In the genomic region with DNA sequence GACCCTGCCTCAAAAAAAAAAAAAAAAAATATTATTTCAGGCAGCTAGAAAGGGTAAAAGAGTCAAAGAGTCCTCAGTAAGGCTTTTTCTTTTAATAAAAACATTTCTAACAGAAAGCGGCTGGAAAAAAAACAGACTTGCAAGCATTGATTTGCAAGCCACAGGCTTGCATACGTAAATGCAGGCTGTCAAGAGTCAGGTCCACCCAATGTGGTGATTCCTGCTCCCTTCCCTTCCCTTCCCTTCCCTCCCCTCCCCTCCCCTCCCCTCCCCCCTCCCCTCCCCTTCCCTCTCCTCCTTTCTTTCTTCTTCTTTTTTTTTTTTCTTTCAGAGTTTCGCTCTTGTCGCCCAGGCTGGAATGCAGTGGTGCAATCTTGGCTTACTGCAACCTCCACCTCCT, we compare ENCODE assay signal across 10 cellular contexts.
"Had no signal": no experiment of that assay in that cellular context is flagged by ENCODE, and none has a peak within 500 bp of the region (broad histone marks: within the 10 kb centered on the region; RNA-seq: fewer than 3 reads in every experiment).

No MANE protein-coding gene starts in this region.

- FAIRE-seq: H1, H54, K562 had no signal

- H3K9me3 Mint-ChIP-seq: HFFc6 had no signal

- H3K4me3 ChIP-seq: GM23248, HAP-1, K562 had no signal

- H3K27ac ChIP-seq: GM23248, HL-60 had no signal

- DNase-seq: GM23248, HFFc6, IMR-90, KG1 had no signal

- H3K27ac Mint-ChIP-seq: HFFc6 had no signal

- H3K4me3 Mint-ChIP-seq: HFFc6 had no signal

- H3K9me3 ChIP-seq: HAP-1 had no signal

- ATAC-seq: HCT116, K562 had no signal

- H3K9ac ChIP-seq: GM23248 had no signal

- H3K4me1 ChIP-seq: HAP-1 had no signal

- H3K36me3 ChIP-seq: HAP-1 had no signal

- H2AFZ ChIP-seq: GM23248 had no signal
